Comparison of ENCODE assay signal across 14 cellular contexts in the genomic region with DNA sequence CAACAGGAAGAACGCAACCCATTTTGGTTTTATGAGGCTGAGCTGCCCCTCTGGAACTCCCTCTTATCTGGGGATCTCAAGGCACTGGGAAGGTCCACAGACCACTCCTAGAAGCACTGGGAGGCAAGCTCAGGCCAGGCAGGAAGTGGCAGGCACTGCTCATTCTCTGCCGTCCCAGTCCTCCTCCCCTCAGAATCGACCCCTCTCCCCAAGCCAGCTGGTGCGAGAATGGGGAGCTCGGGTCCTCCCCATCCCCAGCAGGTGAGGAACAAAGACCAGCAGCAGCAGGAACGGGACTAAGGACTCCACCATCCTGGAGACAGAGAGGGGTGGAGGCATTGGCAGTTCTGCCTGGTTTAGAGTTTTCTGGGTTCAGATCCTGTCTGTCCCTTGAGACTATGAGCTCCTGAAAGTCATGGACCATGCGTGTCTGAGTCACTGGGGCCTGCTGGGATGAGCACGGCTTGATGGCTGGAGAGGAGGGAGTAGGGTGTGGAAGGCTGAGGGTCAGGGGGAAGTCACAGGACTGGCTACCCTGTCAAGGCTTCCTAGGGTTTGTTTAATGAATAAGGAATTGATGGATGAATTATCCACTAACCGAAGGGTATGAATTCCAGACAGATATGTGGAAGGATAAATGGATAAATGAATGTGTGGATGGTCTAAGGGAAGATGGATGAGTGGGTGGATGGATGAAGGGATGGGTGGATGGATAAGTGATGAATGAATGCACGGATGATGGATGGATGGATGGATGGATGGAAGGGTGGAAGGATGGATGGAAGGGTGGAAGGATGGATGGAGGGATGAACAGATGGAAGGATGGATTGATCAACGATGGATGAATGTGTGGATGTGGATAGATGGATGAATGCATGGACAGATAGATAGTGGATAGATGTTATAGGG. TPM values are rescaled to one million over a fixed set of nuclear protein-coding genes. Genes with fewer than 3 reads are reported as not detected.
A peak's percentile ranks its signal among the peaks of the same experiment; 100 is the strongest.
DNase-seq lines count a peak whose midpoint lies in the region; ATAC-seq, FAIRE-seq and TF ChIP-seq lines count a peak whose summit lies in the region.
"Had no signal": no experiment of that assay in that cellular context is flagged by ENCODE, and none has a peak within 500 bp of the region (broad histone marks: within the 10 kb centered on the region; RNA-seq: fewer than 3 reads in every experiment).

No MANE protein-coding gene starts in this region.

- POLR2A ChIA-PET in CD4-positive, alpha-beta memory T cell (lab: Charles Lee; ENCODE audit: partially characterized antibody), result no interaction called here
- POLR2A ChIA-PET in activated naive CD8-positive, alpha-beta T cell treated with anti-CD3 and anti-CD28 coated beads, Interleukin-2, amount 10 ng/mL, durations not matched to agents 7 days and 5 days (lab: Charles Lee), result interaction anchor here (4.3 kb wide), 1 partner anchor 12 kb away, joined by 30 read pairs; no protein-coding TSS in a partner anchor
- POLR2A ChIA-PET in HepG2 (lab: Yijun Ruan, JAX), result no interaction called here

- TF ChIP-seq RAD21 in HepG2 (CRISPR knock-in tag; IDR thresholded peaks at IDR 0.05), result no peak

- no peak for DNase-seq in CD4-positive, alpha-beta memory T cell
- DNase-seq in HT-29 (ENCODE audit: low spot score) (peak; percentile 56), D721Med (ENCODE audit: insufficient read length, low spot score) (no peak), HepG2 (ENCODE audit: low spot score) (no peak), globus pallidus (ENCODE audit: low spot score) (no peak)
- DNase-seq in activated naive CD8-positive, alpha-beta T cell treated with anti-CD3 and anti-CD28 coated beads, Interleukin-2, amount 10 ng/mL, durations not matched to agents 7 days and 5 days, result no peak
- DNase-seq: activated CD4-positive, alpha-beta T cell treated with anti-CD3 and anti-CD28 coated beads, Interleukin-2, amount 50 U/mL, for 48 hours; anterior cingulate cortex; NCI-H2081 treated with DMSO at 0.1 percent for 48 hours had no signal

- no peak for TF ChIP-seq POLR2A in HepG2 (IDR thresholded peaks at IDR 0.05; ENCODE audit: insufficient read depth in 1 of 2, low read depth in 2 of 2, low read length in 2 of 2)

- no peaks in the 10 kb centered on the region for H3K36me3 Mint-ChIP-seq in CD4-positive, alpha-beta memory T cell
- no peaks in the 10 kb centered on the region for H3K36me3 Mint-ChIP-seq in activated naive CD8-positive, alpha-beta T cell treated with anti-CD3 and anti-CD28 coated beads, Interleukin-2, amount 10 ng/mL, durations not matched to agents 7 days and 5 days

- CTCF ChIA-PET in CD4-positive, alpha-beta memory T cell (lab: Charles Lee; ENCODE audit: partially characterized antibody), result no interaction called here
- CTCF ChIA-PET in HepG2 (lab: Yijun Ruan, JAX; ENCODE audit: low intra/inter-chr PET ratio, low total read pairs), result no interaction called here

- no peak overlapping the region for H2AFZ ChIP-seq in HepG2 (ENCODE audit: low read length)

- no peak overlapping the region for H3K9ac ChIP-seq in HepG2 (ENCODE audit: insufficient read depth, low read depth, low read length)

- H3K9me3 ChIP-seq in CD4-positive, alpha-beta memory T cell (ENCODE audit: control insufficient read depth in 1 of 2, low read length in 2 of 2), result no peaks in the 10 kb centered on the region
- H3K9me3 ChIP-seq in mesodermal cell (ENCODE audit: control insufficient read depth, low read length) (peaks cover 8% of the 10 kb centered on the region), HepG2 (ENCODE audit: low read length) (no peaks in the 10 kb centered on the region)

- no peaks in the 10 kb centered on the region for H3K27me3 Mint-ChIP-seq in CD4-positive, alpha-beta memory T cell
- no peaks in the 10 kb centered on the region for H3K27me3 Mint-ChIP-seq in activated naive CD8-positive, alpha-beta T cell treated with anti-CD3 and anti-CD28 coated beads, Interleukin-2, amount 10 ng/mL, durations not matched to agents 7 days and 5 days

- H3K4me1 Mint-ChIP-seq in CD4-positive, alpha-beta memory T cell, result peaks cover 36 to 62% (median 45%) of the 10 kb centered on the region in 4 donors
- H3K4me1 Mint-ChIP-seq in activated naive CD8-positive, alpha-beta T cell treated with anti-CD3 and anti-CD28 coated beads, Interleukin-2, amount 10 ng/mL, durations not matched to agents 7 days and 5 days, result peaks cover 42% of the 10 kb centered on the region

- no peak overlapping the region for H3K27ac ChIP-seq in CD4-positive, alpha-beta memory T cell (ENCODE audit: low read depth, low read length)
- peak overlapping the region; percentile 1 for H3K27ac ChIP-seq in mesodermal cell (ENCODE audit: low read depth, low read length, severe bottlenecking)
- no peak overlapping the region for H3K27ac ChIP-seq in HepG2 (ENCODE audit: extremely low read length, insufficient read depth, low read length)

- no peaks in the 10 kb centered on the region for H3K79me2 ChIP-seq in HepG2 (ENCODE audit: insufficient read depth, low read length)

- H3K4me3 ChIP-seq in CD4-positive, alpha-beta memory T cell (ENCODE audit: low read length in 2 of 2), result no peak overlapping the region
- H3K4me3 ChIP-seq in mesodermal cell (ENCODE audit: extremely low read depth, insufficient read depth, low read length, poor library complexity, severe bottlenecking) (no peak overlapping the region), HepG2 (replicated peaks in 1 of 3; ENCODE audit: insufficient read depth in 1 of 3, low read depth in 2 of 3, low read length in 3 of 3) (no peak overlapping the region)

- TF ChIP-seq CTCF in D721Med (IDR thresholded peaks at IDR 0.05; ENCODE audit: insufficient read depth, missing control alignments) (no peak), HepG2 (CRISPR knock-in tag; IDR thresholded peaks at IDR 0.05) (no peak)

- H3K4me2 ChIP-seq in HepG2 (ENCODE audit: low read depth, low read length), result no peak overlapping the region; the same call in 1 of the 2 replicates

- H3K9me3 Mint-ChIP-seq in CD4-positive, alpha-beta memory T cell, result peaks cover 0 to 3% (median 0%) of the 10 kb centered on the region in 8 donors
- no peaks in the 10 kb centered on the region for H3K9me3 Mint-ChIP-seq in activated naive CD8-positive, alpha-beta T cell treated with anti-CD3 and anti-CD28 coated beads, Interleukin-2, amount 10 ng/mL, durations not matched to agents 7 days and 5 days

- in situ Hi-C loops in HepG2 (cut with HindIII; ENCODE audit: extremely low pct_ligation_motif_present, low pct_unique_long_range_greater_than_20kb), result no loop called here

- H3K27me3 ChIP-seq in CD4-positive, alpha-beta memory T cell (ENCODE audit: insufficient read depth, low read length), result no peaks in the 10 kb centered on the region
- H3K27me3 ChIP-seq in HepG2 (ENCODE audit: control insufficient read depth in 1 of 2, insufficient read depth in 2 of 2, low read length in 2 of 2), result no peaks in the 10 kb centered on the region

- peak overlapping the region in 1 of 8 donors; percentile 16 for H3K4me3 Mint-ChIP-seq in CD4-positive, alpha-beta memory T cell
- H3K4me3 Mint-ChIP-seq in activated naive CD8-positive, alpha-beta T cell treated with anti-CD3 and anti-CD28 coated beads, Interleukin-2, amount 10 ng/mL, durations not matched to agents 7 days and 5 days, result no peak overlapping the region

- FAIRE-seq in D721Med (lab: Jason Lieb, UNC) (no peak), HepG2 (lab: Jason Lieb, UNC) (no peak)

- peak overlapping the region in 6 of 7 donors; percentile 2 to 78 (median 10) for H3K27ac Mint-ChIP-seq in CD4-positive, alpha-beta memory T cell
- peak overlapping the region; percentile 5 for H3K27ac Mint-ChIP-seq in activated naive CD8-positive, alpha-beta T cell treated with anti-CD3 and anti-CD28 coated beads, Interleukin-2, amount 10 ng/mL, durations not matched to agents 7 days and 5 days

- 87 to 92% methylated on average over 7 to 9 of the region's 11 CpGs for WGBS in mesodermal cell (ENCODE audit: insufficient coverage in 2 of 2), 2 experiments
- WGBS in HepG2 (ENCODE audit: low lambda C conversion rate), result 40% methylated on average over 10 of the region's 11 CpGs

- intact Hi-C loops in CD4-positive, alpha-beta memory T cell (cut with micrococcal nuclease), result no loop called here
- intact Hi-C loops in HepG2 (cut with micrococcal nuclease; ENCODE audit: unreplicated experiment), result no loop called here

- no peaks in the 10 kb centered on the region for H4K20me1 ChIP-seq in HepG2 (ENCODE audit: insufficient read depth, low read length)

- ATAC-seq in activated naive CD8-positive, alpha-beta T cell treated with anti-CD3 and anti-CD28 coated beads, Interleukin-2, amount 10 ng/mL, durations not matched to agents 7 days and 5 days (ENCODE audit: low read depth), result no peak
- ATAC-seq in HepG2 (no peak), HG03095 (IDR thresholded peaks at IDR 0.05; ENCODE audit: unreplicated experiment) (no peak)
- ATAC-seq: esophagus mucosa, right cardiac atrium had no signal

- no peaks in the 10 kb centered on the region for H3K36me3 ChIP-seq in CD4-positive, alpha-beta memory T cell (ENCODE audit: insufficient read depth, low read length)
- no peaks in the 10 kb centered on the region for H3K36me3 ChIP-seq in mesodermal cell (ENCODE audit: control insufficient read depth, insufficient read depth, low read length)
- H3K36me3 ChIP-seq in HepG2 (replicated peaks in 1 of 2; ENCODE audit: control insufficient read depth in 1 of 2, insufficient read depth in 2 of 2, low read length in 2 of 2), result no peaks in the 10 kb centered on the region

- no TSS peak for BruUV-seq in HepG2 (replicated peaks; lab: Mats Ljungman, UMichigan)

- TF ChIP-seq EP300 in HepG2 (IDR thresholded peaks at IDR 0.05; ENCODE audit: low read depth in 2 of 2, low read length in 2 of 2), result no peak
- no peak for TF ChIP-seq EP300 in HepG2 (CRISPR knock-in tag; IDR thresholded peaks at IDR 0.05; ENCODE audit: borderline replicate concordance)

- H3K4me1 ChIP-seq in CD4-positive, alpha-beta memory T cell (ENCODE audit: insufficient read depth, low read length), result peaks cover 46% of the 10 kb centered on the region
- H3K4me1 ChIP-seq in mesodermal cell (ENCODE audit: control insufficient read depth, insufficient read depth, low read length, poor library complexity, severe bottlenecking) (peaks cover 57% of the 10 kb centered on the region), HepG2 (ENCODE audit: insufficient read depth, low read length) (peaks cover 44% of the 10 kb centered on the region)

RNA-seq across cellular contexts. Expression of gene MYEOV, which starts 6.4 kb away (rescaled TPM):
- total RNA-seq in CD4-positive, alpha-beta memory T cell, result not detected
- polyA plus RNA-seq in CD4-positive, alpha-beta memory T cell, result not detected
- total RNA-seq in HT-29 (2014; rRNA removed; shearing (Covaris generic)), result 97.2 and 98.4 TPM in 2 replicates
- total RNA-seq in activated naive CD8-positive, alpha-beta T cell treated with anti-CD3 and anti-CD28 coated beads, Interleukin-2, amount 10 ng/mL, durations not matched to agents 7 days and 5 days, result not detected
- 1.3 TPM for polyA plus RNA-seq in mesodermal cell (2013, experiment 1 of 2)
- 2.2 TPM for polyA plus RNA-seq in mesodermal cell (2013, experiment 2 of 2)
- 0.17 and 0.33 TPM in 2 replicates for total RNA-seq in HepG2 (2016; rRNA removed; fragmentation: Illumina TruSeq; extraction: Trizol)
- 0.40 TPM in 1 of 2 replicates, not detected in the other for total RNA-seq in HepG2 (2016; cell fraction: cytosol; rRNA removed; fragmentation: Illumina TruSeq; extraction: Trizol; ENCODE audit: low read depth)
- total RNA-seq in HepG2 (2016; cell fraction: insoluble cytoplasmic fraction; rRNA removed; fragmentation: Illumina TruSeq; extraction: Trizol), result 0.30 and 0.54 TPM in 2 replicates
- 0.28 and 0.34 TPM in 2 replicates for total RNA-seq in HepG2 (2016; cell fraction: membrane; rRNA removed; fragmentation: Illumina TruSeq; extraction: Trizol)
- total RNA-seq in HepG2 (2016; cell fraction: nucleus; rRNA removed; fragmentation: Illumina TruSeq; extraction: Trizol), result 0.28 and 0.60 TPM in 2 replicates
- 1.6 and 1.8 TPM in 2 replicates for polyA plus RNA-seq in HepG2 (2011; rRNA removed)
- 1.0 and 1.6 TPM in 2 replicates for polyA plus RNA-seq in HepG2 (2011; cell fraction: cytosol; rRNA removed)
- polyA plus RNA-seq in HepG2 (2011; cell fraction: nucleus; rRNA removed), result 1.6 and 2.7 TPM in 2 replicates
- 0.12 and 0.20 TPM in 2 replicates for polyA plus RNA-seq in HepG2 (2012)
- polyA plus RNA-seq in HepG2 (2016; cell fraction: cytosol; fragmentation: Illumina TruSeq; extraction: Trizol; ENCODE audit: low read depth), result 0.37 and 0.49 TPM in 2 replicates
- 0.14 and 0.45 TPM in 2 replicates for polyA plus RNA-seq in HepG2 (2016; cell fraction: insoluble cytoplasmic fraction; fragmentation: Illumina TruSeq; extraction: Trizol; ENCODE audit: low read depth)
- polyA plus RNA-seq in HepG2 (2016; cell fraction: membrane; fragmentation: Illumina TruSeq; extraction: Trizol; ENCODE audit: low read depth), result 0.34 and 0.61 TPM in 2 replicates
- polyA plus RNA-seq in HepG2 (2016; cell fraction: nucleus; fragmentation: Illumina TruSeq; extraction: Trizol; ENCODE audit: insufficient read depth, low read depth), result 0.39 TPM in 1 of 2 replicates, not detected in the other
- 0.58 and 2.6 TPM in 2 replicates for polyA minus RNA-seq in HepG2 (2011; rRNA and poly(A)+ RNA removed; ENCODE audit: low replicate concordance)
- polyA minus RNA-seq in HepG2 (2011; cell fraction: cytosol; rRNA and poly(A)+ RNA removed), result 0.35 and 0.79 TPM in 2 replicates
- 1.8 and 1.9 TPM in 2 replicates for polyA minus RNA-seq in HepG2 (2011; cell fraction: nucleus; rRNA and poly(A)+ RNA removed)
- total RNA-seq: lung microvascular endothelial cell had no signal
- polyA plus RNA-seq: right cardiac atrium had no signal

Comparison
In these comparisons a context has a peak if more than half of its experiments do, and no peak if none do; other contexts are left out.
1. RNA of gene MYEOV, which starts 6.4 kb away (total RNA-seq): 97.2 to 98.4 TPM in HT-29; 0.17 to 0.60 TPM in HepG2, not detected in activated naive CD8-positive, alpha-beta T cell treated with anti-CD3 and anti-CD28 coated beads, Interleukin-2, amount 10 ng/mL, durations not matched to agents 7 days and 5 days and not detected in CD4-positive, alpha-beta memory T cell; every median in the first group is over 10 times any median in the second.